8 cellular contexts compared by ENCODE assay signal in genomic region chr9:111597852-111598729, GRCh38. TPM values are rescaled to one million over a fixed set of nuclear protein-coding genes. Genes with fewer than 3 reads are reported as not detected.
A peak's percentile ranks its signal among the peaks of the same experiment; 100 is the strongest.
DNase-seq lines count a peak whose midpoint lies in the region; ATAC-seq and TF ChIP-seq lines count a peak whose summit lies in the region.

No MANE protein-coding gene starts in this region.

- H3K27ac ChIP-seq in RWPE1: peak overlapping the region; percentile 87

- H3K27ac Mint-ChIP-seq in activated naive CD4-positive, alpha-beta T cell treated with anti-CD3 and anti-CD28 coated beads for 36 hours: no peak overlapping the region

- no peaks in the 10 kb centered on the region for H3K9me3 Mint-ChIP-seq in activated naive CD4-positive, alpha-beta T cell treated with anti-CD3 and anti-CD28 coated beads for 36 hours

- H3K27me3 Mint-ChIP-seq in activated naive CD4-positive, alpha-beta T cell treated with anti-CD3 and anti-CD28 coated beads for 36 hours (ENCODE audit: low read depth): peaks cover 27% of the 10 kb centered on the region

- TF ChIP-seq CTCF in AG04449 (IDR thresholded peaks at IDR 0.05; ENCODE audit: insufficient read depth, low read length, missing control alignments): peak; percentile 59
- peak; percentile 99 for TF ChIP-seq CTCF in RWPE1 (conservative IDR thresholded peaks at IDR 0.05; ENCODE audit: low read depth)
- TF ChIP-seq CTCF in omental fat pad (IDR thresholded peaks at IDR 0.05): no peak

- CTCF ChIA-PET in AG04449 (lab: Yijun Ruan, JAX): interaction anchor here (0.6 to 3.3 kb wide), 22 partner anchors 13 to 764 kb away, joined by 3 to 15 read pairs (median 4); no protein-coding TSS in a partner anchor
- CTCF ChIA-PET in RWPE1 (lab: Yijun Ruan, JAX): interaction anchor here (0.6 to 2.6 kb wide), 16 partner anchors 10 to 782 kb away, joined by 3 to 24 read pairs (median 4); partner anchors contain the start of gene HSDL2
- CTCF ChIA-PET in activated naive CD4-positive, alpha-beta T cell treated with anti-CD3 and anti-CD28 coated beads for 36 hours (lab: Charles Lee): interaction anchor here (0.6 to 2.7 kb wide), 23 partner anchors 10 to 890 kb away, joined by 3 to 24 read pairs (median 3); partner anchors contain the start of gene GNG10

- intact Hi-C loops in activated naive CD4-positive, alpha-beta T cell treated with anti-CD3 and anti-CD28 coated beads for 36 hours (cut with micrococcal nuclease): loop anchor here (1.0 to 5.0 kb wide), 8 partner anchors 25 to 759 kb away; partner anchors contain the start of genes DNAJC25 and PTBP3

- peaks cover 12% of the 10 kb centered on the region for H3K4me1 Mint-ChIP-seq in activated naive CD4-positive, alpha-beta T cell treated with anti-CD3 and anti-CD28 coated beads for 36 hours (ENCODE audit: low read depth)

- POLR2A ChIA-PET in AG04449 (lab: Yijun Ruan, JAX): interaction anchor here (1.0 kb wide), 1 partner anchor 26 kb away, joined by 4 read pairs; no protein-coding TSS in a partner anchor
- POLR2A ChIA-PET in RWPE1 (lab: Yijun Ruan, JAX; ENCODE audit: low non-redundant PET): interaction anchor here (0.6 to 1.6 kb wide), 3 partner anchors 24 to 888 kb away, joined by 3 to 8 read pairs (median 7); partner anchors contain the start of gene DNAJC25

- no peaks in the 10 kb centered on the region for H3K36me3 Mint-ChIP-seq in activated naive CD4-positive, alpha-beta T cell treated with anti-CD3 and anti-CD28 coated beads for 36 hours (ENCODE audit: low read depth)

- peak overlapping the region; percentile 80 for H3K4me3 Mint-ChIP-seq in activated naive CD4-positive, alpha-beta T cell treated with anti-CD3 and anti-CD28 coated beads for 36 hours

- peak overlapping the region; percentile 72 for H3K4me3 ChIP-seq in AG04449 (ENCODE audit: low read depth, low read length)

- DNase-seq in AG04449 (ENCODE audit: low read depth, low spot score) (no peak), HUDEP-2 (lab: John Stamatoyannopoulos, UW; ENCODE audit: unreplicated experiment in 76 of 76) (peak in 41 of 76 experiments; percentile 5 to 53 (median 25)), RWPE1 (ENCODE audit: low spot score) (peak; percentile 79), glomerular visceral epithelial cell (ENCODE audit: extremely low spot score) (peak; percentile 80), omental fat pad (ENCODE audit: low spot score) (no peak), ureter (ENCODE audit: low spot score) (peak; percentile 52)
- DNase-seq in activated naive CD4-positive, alpha-beta T cell treated with anti-CD3 and anti-CD28 coated beads for 36 hours: peak; percentile 81

- ATAC-seq in GM18517 (IDR thresholded peaks at IDR 0.05; ENCODE audit: unreplicated experiment) (peak; percentile 68), omental fat pad (ENCODE audit: low FRiP score) (peak; percentile 30)

RNA-seq across cellular contexts. Expression of gene PTGR1, which starts 1.4 kb away (rescaled TPM):
- total RNA-seq in activated naive CD4-positive, alpha-beta T cell treated with anti-CD3 and anti-CD28 coated beads for 36 hours: 1 to 10 TPM; 1.1 to 1.6 TPM
- total RNA-seq in omental fat pad: 10 to 100 TPM; 28.0 to 63.8 (median 46.4) TPM
- 399 TPM for total RNA-seq in ureter

RNA-seq across cellular contexts. Expression of gene DNAJC25, which starts 33.0 kb away (rescaled TPM):
- 1 to 10 TPM; 3.4 to 3.9 TPM for total RNA-seq in activated naive CD4-positive, alpha-beta T cell treated with anti-CD3 and anti-CD28 coated beads for 36 hours
- total RNA-seq in omental fat pad (10 to 100 TPM; 10.4 to 15.1 (median 14.0) TPM), ureter (9.8 TPM)

Comparison
In these comparisons a context has a peak if more than half of its experiments do, and no peak if none do; other contexts are left out.
1. DNase-seq: peak in HUDEP-2 (41 of 76), RWPE1 (single experiment), activated naive CD4-positive, alpha-beta T cell treated with anti-CD3 and anti-CD28 coated beads for 36 hours (single experiment), glomerular visceral epithelial cell (single experiment) and ureter (single experiment); none in AG04449 (single experiment) and omental fat pad (single experiment).
2. CTCF ChIP-seq: peak in AG04449 (single experiment) and RWPE1 (single experiment); none in omental fat pad (0 of 3).
3. RNA of gene PTGR1, which starts 1.4 kb away (total RNA-seq): 399 TPM in ureter (single experiment) and 28.0 to 63.8 TPM in omental fat pad; 1.1 to 1.6 TPM in activated naive CD4-positive, alpha-beta T cell treated with anti-CD3 and anti-CD28 coated beads for 36 hours; every median in the first group is over 10 times any median in the second.